1 cellular context compared by ENCODE assay signal in genomic region chr4:8580321-8581093, GRCh38.
A peak's percentile ranks its signal among the peaks of the same experiment; 100 is the strongest.
TF ChIP-seq lines count a peak whose summit lies in the region.

Gene GPR78 (plus strand): TSS chr4:8580392. CDS start chr4:8580983, 591 bp downstream.

TF ChIP-seq in HepG2, 621 proteins besides CTCF, POLR2A, EP300 and RAD21 (continued from another document and continues in another):
- peak; percentile 67 for TF ChIP-seq HNRNPLL (IDR thresholded peaks at IDR 0.05; ENCODE audit: low read depth, low read length, poor library complexity, severe bottlenecking)
- peak; percentile 54; the same call in 1 of the 2 replicates for TF ChIP-seq WIZ (CRISPR knock-in tag; IDR thresholded peaks at IDR 0.05)
- peak; percentile 73; the same call in 1 of the 2 replicates for TF ChIP-seq ZNF558 (CRISPR knock-in tag; IDR thresholded peaks at IDR 0.05; ENCODE audit: borderline replicate concordance)
- no peak for TF ChIP-seq KLF9 (CRISPR knock-in tag; IDR thresholded peaks at IDR 0.05; ENCODE audit: low read depth)
- peak; percentile 81 for TF ChIP-seq ZNF749 (CRISPR knock-in tag; IDR thresholded peaks at IDR 0.05; ENCODE audit: borderline replicate concordance)
- TF ChIP-seq BORCS8-MEF2B (CRISPR knock-in tag; IDR thresholded peaks at IDR 0.05) = peak; percentile 93
- peak; percentile 53; the same call in 1 of the 2 replicates for TF ChIP-seq ZNF574 (CRISPR knock-in tag; IDR thresholded peaks at IDR 0.05)
- TF ChIP-seq ZNF691 (CRISPR knock-in tag; IDR thresholded peaks at IDR 0.05; ENCODE audit: borderline replicate concordance, low read depth) = 0 out of 2 replicates have a peak, but pooled peaks have one; percentile 22
- TF ChIP-seq LRRFIP1 (CRISPR knock-in tag; conservative IDR thresholded peaks at IDR 0.05) = 0 out of 2 replicates have a peak, but pooled peaks have one; percentile 56
- TF ChIP-seq PRMT3 (CRISPR knock-in tag; IDR thresholded peaks at IDR 0.05; ENCODE audit: borderline replicate concordance, low read depth) = 0 out of 2 replicates have a peak, but pooled peaks have one; percentile 67
- TF ChIP-seq ZMAT5 (CRISPR knock-in tag; IDR thresholded peaks at IDR 0.05; ENCODE audit: borderline replicate concordance, low read depth) = no peak
- TF ChIP-seq SMAD3 (CRISPR knock-in tag; IDR thresholded peaks at IDR 0.05) = peak; percentile 72; the same call in 1 of the 2 replicates
- TF ChIP-seq ZBTB42 (CRISPR knock-in tag; IDR thresholded peaks at IDR 0.05) = 0 out of 2 replicates have a peak, but pooled peaks have one; percentile 36
- TF ChIP-seq ZMYM3 (CRISPR knock-in tag; IDR thresholded peaks at IDR 0.05) = no peak
- no peak for TF ChIP-seq THAP7 (CRISPR knock-in tag; IDR thresholded peaks at IDR 0.05)
- TF ChIP-seq HCFC1 (IDR thresholded peaks at IDR 0.05; ENCODE audit: low read depth, low read length) = no peak
- TF ChIP-seq, protein P1, sequence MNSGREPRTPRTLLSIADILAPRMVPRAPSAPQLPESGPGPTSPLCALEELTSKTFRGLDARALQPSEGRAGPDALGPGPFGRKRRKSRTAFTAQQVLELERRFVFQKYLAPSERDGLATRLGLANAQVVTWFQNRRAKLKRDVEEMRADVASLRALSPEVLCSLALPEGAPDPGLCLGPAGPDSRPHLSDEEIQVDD (CRISPR knock-in tag; IDR thresholded peaks at IDR 0.05; ENCODE audit: borderline replicate concordance) = peak; percentile 60; the same call in 1 of the 2 replicates
- TF ChIP-seq KMT2A (CRISPR knock-in tag; IDR thresholded peaks at IDR 0.05) = peak; percentile 29; the same call in 1 of the 2 replicates
- TF ChIP-seq HOXA5 (CRISPR knock-in tag; IDR thresholded peaks at IDR 0.05) = peak; percentile 90
- peak; percentile 92 for TF ChIP-seq KLF11 (CRISPR knock-in tag; IDR thresholded peaks at IDR 0.05)
- TF ChIP-seq ZNF878 (CRISPR knock-in tag; IDR thresholded peaks at IDR 0.05) = 0 out of 2 replicates have a peak, but pooled peaks have one; percentile 55
- TF ChIP-seq, protein P2, sequence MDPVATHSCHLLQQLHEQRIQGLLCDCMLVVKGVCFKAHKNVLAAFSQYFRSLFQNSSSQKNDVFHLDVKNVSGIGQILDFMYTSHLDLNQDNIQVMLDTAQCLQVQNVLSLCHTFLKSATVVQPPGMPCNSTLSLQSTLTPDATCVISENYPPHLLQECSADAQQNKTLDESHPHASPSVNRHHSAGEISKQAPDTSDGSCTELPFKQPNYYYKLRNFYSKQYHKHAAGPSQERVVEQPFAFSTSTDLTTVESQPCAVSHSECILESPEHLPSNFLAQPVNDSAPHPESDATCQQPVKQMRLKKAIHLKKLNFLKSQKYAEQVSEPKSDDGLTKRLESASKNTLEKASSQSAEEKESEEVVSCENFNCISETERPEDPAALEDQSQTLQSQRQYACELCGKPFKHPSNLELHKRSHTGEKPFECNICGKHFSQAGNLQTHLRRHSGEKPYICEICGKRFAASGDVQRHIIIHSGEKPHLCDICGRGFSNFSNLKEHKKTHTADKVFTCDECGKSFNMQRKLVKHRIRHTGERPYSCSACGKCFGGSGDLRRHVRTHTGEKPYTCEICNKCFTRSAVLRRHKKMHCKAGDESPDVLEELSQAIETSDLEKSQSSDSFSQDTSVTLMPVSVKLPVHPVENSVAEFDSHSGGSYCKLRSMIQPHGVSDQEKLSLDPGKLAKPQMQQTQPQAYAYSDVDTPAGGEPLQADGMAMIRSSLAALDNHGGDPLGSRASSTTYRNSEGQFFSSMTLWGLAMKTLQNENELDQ (CRISPR knock-in tag; IDR thresholded peaks at IDR 0.05; ENCODE audit: borderline replicate concordance) = peak; percentile 84
- TF ChIP-seq, protein P3, sequence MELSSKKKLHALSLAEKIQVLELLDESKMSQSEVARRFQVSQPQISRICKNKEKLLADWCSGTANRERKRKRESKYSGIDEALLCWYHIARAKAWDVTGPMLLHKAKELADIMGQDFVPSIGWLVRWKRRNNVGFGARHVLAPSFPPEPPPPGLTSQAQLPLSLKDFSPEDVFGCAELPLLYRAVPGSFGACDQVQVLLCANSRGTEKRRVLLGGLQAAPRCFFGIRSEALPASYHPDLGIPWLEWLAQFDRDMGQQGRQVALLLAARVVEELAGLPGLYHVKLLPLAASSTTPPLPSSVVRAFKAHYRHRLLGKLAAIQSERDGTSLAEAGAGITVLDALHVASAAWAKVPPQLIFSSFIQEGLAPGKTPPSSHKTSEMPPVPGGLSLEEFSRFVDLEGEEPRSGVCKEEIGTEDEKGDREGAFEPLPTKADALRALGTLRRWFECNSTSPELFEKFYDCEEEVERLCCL (CRISPR knock-in tag; IDR thresholded peaks at IDR 0.05; ENCODE audit: borderline replicate concordance) = peak; percentile 46; the same call in 1 of the 2 replicates
- peak; percentile 60; the same call in 1 of the 2 replicates for TF ChIP-seq KDM5B (CRISPR knock-in tag; IDR thresholded peaks at IDR 0.05; ENCODE audit: borderline replicate concordance)
- TF ChIP-seq ELF3 (CRISPR knock-in tag; IDR thresholded peaks at IDR 0.05) = peak; percentile 16; the same call in 1 of the 2 replicates
- TF ChIP-seq XRCC5 (optimal IDR thresholded peaks at IDR 0.05; ENCODE audit: low read length) = peak; percentile 17
- TF ChIP-seq ZNF737 (CRISPR knock-in tag; IDR thresholded peaks at IDR 0.05; ENCODE audit: borderline replicate concordance) = 0 out of 2 replicates have a peak, but pooled peaks have one; percentile 54
- TF ChIP-seq FOXP4 (CRISPR knock-in tag; IDR thresholded peaks at IDR 0.05) = no peak
- TF ChIP-seq ZFP37 (CRISPR knock-in tag; IDR thresholded peaks at IDR 0.05; ENCODE audit: borderline replicate concordance) = peak; percentile 84; the same call in 1 of the 2 replicates
- 0 out of 2 replicates have a peak, but pooled peaks have one; percentile 81 for TF ChIP-seq TEAD2 (CRISPR knock-in tag; IDR thresholded peaks at IDR 0.05)
- 0 out of 2 replicates have a peak, but pooled peaks have one; percentile 34 for TF ChIP-seq ZNF451 (CRISPR knock-in tag; IDR thresholded peaks at IDR 0.05)
- TF ChIP-seq, protein P4, sequence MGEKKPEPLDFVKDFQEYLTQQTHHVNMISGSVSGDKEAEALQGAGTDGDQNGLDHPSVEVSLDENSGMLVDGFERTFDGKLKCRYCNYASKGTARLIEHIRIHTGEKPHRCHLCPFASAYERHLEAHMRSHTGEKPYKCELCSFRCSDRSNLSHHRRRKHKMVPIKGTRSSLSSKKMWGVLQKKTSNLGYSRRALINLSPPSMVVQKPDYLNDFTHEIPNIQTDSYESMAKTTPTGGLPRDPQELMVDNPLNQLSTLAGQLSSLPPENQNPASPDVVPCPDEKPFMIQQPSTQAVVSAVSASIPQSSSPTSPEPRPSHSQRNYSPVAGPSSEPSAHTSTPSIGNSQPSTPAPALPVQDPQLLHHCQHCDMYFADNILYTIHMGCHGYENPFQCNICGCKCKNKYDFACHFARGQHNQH (CRISPR knock-in tag; IDR thresholded peaks at IDR 0.05) = peak; percentile 63; the same call in 1 of the 2 replicates
- peak; percentile 91 for TF ChIP-seq SRY (CRISPR knock-in tag; IDR thresholded peaks at IDR 0.05)
- TF ChIP-seq, protein P5, sequence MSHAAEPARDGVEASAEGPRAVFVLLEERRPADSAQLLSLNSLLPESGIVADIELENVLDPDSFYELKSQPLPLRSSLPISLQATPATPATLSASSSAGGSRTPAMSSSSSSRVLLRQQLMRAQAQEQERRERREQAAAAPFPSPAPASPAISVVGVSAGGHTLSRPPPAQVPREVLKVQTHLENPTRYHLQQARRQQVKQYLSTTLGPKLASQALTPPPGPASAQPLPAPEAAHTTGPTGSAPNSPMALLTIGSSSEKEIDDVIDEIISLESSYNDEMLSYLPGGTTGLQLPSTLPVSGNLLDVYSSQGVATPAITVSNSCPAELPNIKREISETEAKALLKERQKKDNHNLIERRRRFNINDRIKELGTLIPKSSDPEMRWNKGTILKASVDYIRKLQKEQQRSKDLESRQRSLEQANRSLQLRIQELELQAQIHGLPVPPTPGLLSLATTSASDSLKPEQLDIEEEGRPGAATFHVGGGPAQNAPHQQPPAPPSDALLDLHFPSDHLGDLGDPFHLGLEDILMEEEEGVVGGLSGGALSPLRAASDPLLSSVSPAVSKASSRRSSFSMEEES (CRISPR knock-in tag; IDR thresholded peaks at IDR 0.05) = peak; percentile 66; the same call in 1 of the 2 replicates
- no peak for TF ChIP-seq ONECUT2 (CRISPR knock-in tag; IDR thresholded peaks at IDR 0.05)
- 0 out of 2 replicates have a peak, but pooled peaks have one; percentile 29 for TF ChIP-seq CEBPG (CRISPR knock-in tag; IDR thresholded peaks at IDR 0.05)
- 0 out of 2 replicates have a peak, but pooled peaks have one; percentile 36 for TF ChIP-seq ZNF709 (CRISPR knock-in tag; IDR thresholded peaks at IDR 0.05)
- peak; percentile 74; the same call in 1 of the 2 replicates for TF ChIP-seq ZMAT3 (CRISPR knock-in tag; conservative IDR thresholded peaks at IDR 0.05)
- TF ChIP-seq FOXK1 (CRISPR knock-in tag; IDR thresholded peaks at IDR 0.05; ENCODE audit: borderline replicate concordance, low read depth) = peak; percentile 37; the same call in 1 of the 2 replicates
- peak; percentile 45; the same call in 1 of the 2 replicates for TF ChIP-seq MED1 (CRISPR knock-in tag; IDR thresholded peaks at IDR 0.05)
- TF ChIP-seq IKZF4 (CRISPR knock-in tag; IDR thresholded peaks at IDR 0.05; ENCODE audit: borderline replicate concordance, low read depth, not compliant biosample characterization) = peak; percentile 79
- peak; percentile 31; the same call in 1 of the 2 replicates for TF ChIP-seq ZBTB7A (CRISPR knock-in tag; IDR thresholded peaks at IDR 0.05)
- peak; percentile 83 for TF ChIP-seq TGIF2 (CRISPR knock-in tag; IDR thresholded peaks at IDR 0.05)
